Comparison of ENCODE assay signal across 13 cellular contexts in genomic region chr2:85009019-85009618, GRCh38. TPM values are rescaled to one million over a fixed set of nuclear protein-coding genes. Genes with fewer than 3 reads are reported as not detected.
DNase-seq lines count a peak whose midpoint lies in the region; ATAC-seq and TF ChIP-seq lines count a peak whose summit lies in the region.
"Had no signal": no experiment of that assay in that cellular context is flagged by ENCODE, and none has a peak within 500 bp of the region (broad histone marks: within the 10 kb centered on the region; RNA-seq: fewer than 3 reads in every experiment).

No MANE protein-coding gene starts in this region.

- H3K4me1 ChIP-seq in smooth muscle cell (ENCODE audit: low read depth): peaks cover 10% of the 10 kb centered on the region

- H3K4me1 Mint-ChIP-seq in activated naive CD4-positive, alpha-beta T cell treated with anti-CD3 and anti-CD28 coated beads, Interleukin-2, amount 10 ng/mL, durations not matched to agents 7 days and 5 days: peaks cover 65% of the 10 kb centered on the region
- peaks cover 69% of the 10 kb centered on the region for H3K4me1 Mint-ChIP-seq in activated naive CD8-positive, alpha-beta T cell treated with anti-CD3 and anti-CD28 coated beads for 36 hours

- H3K4me3 ChIP-seq in smooth muscle cell: no peak overlapping the region
- H3K4me3 ChIP-seq: lung, right atrium auricular region had no signal

- H3K36me3 Mint-ChIP-seq in activated naive CD4-positive, alpha-beta T cell treated with anti-CD3 and anti-CD28 coated beads, Interleukin-2, amount 10 ng/mL, durations not matched to agents 7 days and 5 days: peaks cover 41% of the 10 kb centered on the region
- H3K36me3 Mint-ChIP-seq in activated naive CD8-positive, alpha-beta T cell treated with anti-CD3 and anti-CD28 coated beads for 36 hours: peaks cover 66% of the 10 kb centered on the region

- no peaks in the 10 kb centered on the region for H3K36me3 ChIP-seq in smooth muscle cell (ENCODE audit: low read depth)

- H3K4me2 ChIP-seq in smooth muscle cell: no peak overlapping the region

- no peak overlapping the region for H3K9ac ChIP-seq in smooth muscle cell (ENCODE audit: low read depth)

- no peak overlapping the region for H3K4me3 Mint-ChIP-seq in activated naive CD4-positive, alpha-beta T cell treated with anti-CD3 and anti-CD28 coated beads, Interleukin-2, amount 10 ng/mL, durations not matched to agents 7 days and 5 days
- no peak overlapping the region for H3K4me3 Mint-ChIP-seq in activated naive CD8-positive, alpha-beta T cell treated with anti-CD3 and anti-CD28 coated beads for 36 hours

- peaks cover 4% of the 10 kb centered on the region for H3K9me3 Mint-ChIP-seq in activated naive CD4-positive, alpha-beta T cell treated with anti-CD3 and anti-CD28 coated beads, Interleukin-2, amount 10 ng/mL, durations not matched to agents 7 days and 5 days
- peaks cover 24% of the 10 kb centered on the region for H3K9me3 Mint-ChIP-seq in activated naive CD8-positive, alpha-beta T cell treated with anti-CD3 and anti-CD28 coated beads for 36 hours

- 97% methylated on average over 3 of the region's 3 CpGs for WGBS in smooth muscle cell (ENCODE audit: low lambda C conversion rate)

- no peak for ATAC-seq in HG02938 (IDR thresholded peaks at IDR 0.05; ENCODE audit: unreplicated experiment)
- no peak for ATAC-seq in HG03457 (IDR thresholded peaks at IDR 0.05; ENCODE audit: unreplicated experiment)

- no peaks in the 10 kb centered on the region for H3F3A ChIP-seq in smooth muscle cell (ENCODE audit: low read depth)

- no peaks in the 10 kb centered on the region for H3K27me3 Mint-ChIP-seq in activated naive CD4-positive, alpha-beta T cell treated with anti-CD3 and anti-CD28 coated beads, Interleukin-2, amount 10 ng/mL, durations not matched to agents 7 days and 5 days
- H3K27me3 Mint-ChIP-seq in activated naive CD8-positive, alpha-beta T cell treated with anti-CD3 and anti-CD28 coated beads for 36 hours: no peaks in the 10 kb centered on the region

- H3K27ac Mint-ChIP-seq in activated naive CD4-positive, alpha-beta T cell treated with anti-CD3 and anti-CD28 coated beads, Interleukin-2, amount 10 ng/mL, durations not matched to agents 7 days and 5 days: peak overlapping the region; percentile 57
- H3K27ac Mint-ChIP-seq in activated naive CD8-positive, alpha-beta T cell treated with anti-CD3 and anti-CD28 coated beads for 36 hours: peak overlapping the region; percentile 72

- DNase-seq in activated naive CD4-positive, alpha-beta T cell treated with anti-CD3 and anti-CD28 coated beads, Interleukin-2, amount 10 ng/mL, durations not matched to agents 7 days and 5 days: no peak
- DNase-seq in activated naive CD4-positive, alpha-beta T cell (lab: John Stamatoyannopoulos, UW): no peak
- DNase-seq in NOMO-1 (lab: John Stamatoyannopoulos, UW; ENCODE audit: unreplicated experiment in 2 of 2): peak; percentile 40 to 60
- no peak for DNase-seq in activated naive CD8-positive, alpha-beta T cell treated with anti-CD3 and anti-CD28 coated beads for 36 hours
- DNase-seq in smooth muscle cell (lab: John Stamatoyannopoulos, UW; ENCODE audit: unreplicated experiment): no peak
- no peak for DNase-seq in nucleus accumbens (lab: John Stamatoyannopoulos, UW)
- DNase-seq: central memory CD4-positive, alpha-beta T cell; NCI-H146 had no signal

- H3K27ac ChIP-seq in smooth muscle cell (ENCODE audit: low read depth): peak overlapping the region; percentile 20
- H3K27ac ChIP-seq: right atrium auricular region, RWPE1 had no signal

- TF ChIP-seq CTCF in smooth muscle cell (IDR thresholded peaks at IDR 0.05; ENCODE audit: borderline replicate concordance, insufficient read depth, poor library complexity, severe bottlenecking): no peak

- peaks cover 97% of the 10 kb centered on the region for H4K20me1 ChIP-seq in smooth muscle cell (ENCODE audit: low read depth)

- H3K27me3 ChIP-seq in smooth muscle cell (ENCODE audit: low read depth): no peaks in the 10 kb centered on the region
- H3K27me3 ChIP-seq: right atrium auricular region had no signal

- CTCF ChIA-PET in activated naive CD4-positive, alpha-beta T cell treated with anti-CD3 and anti-CD28 coated beads, Interleukin-2, amount 10 ng/mL, durations not matched to agents 7 days and 5 days (lab: Charles Lee): no interaction called here

- no peak overlapping the region for H2AFZ ChIP-seq in smooth muscle cell (ENCODE audit: low read depth)

- H3K79me2 ChIP-seq in smooth muscle cell (ENCODE audit: low read depth): peaks cover 97% of the 10 kb centered on the region

- no peaks in the 10 kb centered on the region for H3K9me3 ChIP-seq in smooth muscle cell (replicated peaks; ENCODE audit: low read depth)
- H3K9me3 ChIP-seq: right atrium auricular region had no signal

RNA-seq across cellular contexts. Expression of gene KCMF1, which starts 38.2 kb away (rescaled TPM):
- total RNA-seq in activated naive CD8-positive, alpha-beta T cell treated with anti-CD3 and anti-CD28 coated beads for 36 hours: 100 to 1,000 TPM; 101 to 111 TPM
- total RNA-seq in smooth muscle cell: 65.0 and 102 TPM in 2 replicates
- 55.0 and 56.5 TPM in 2 replicates for polyA plus RNA-seq in smooth muscle cell

Comparison
In these comparisons a context has a peak if more than half of its experiments do, and no peak if none do; other contexts are left out.
1. DNase-seq: peak in NOMO-1 (2 of 2); none in activated naive CD4-positive, alpha-beta T cell treated with anti-CD3 and anti-CD28 coated beads, Interleukin-2, amount 10 ng/mL, durations not matched to agents 7 days and 5 days (single experiment), activated naive CD4-positive, alpha-beta T cell (0 of 4), activated naive CD8-positive, alpha-beta T cell treated with anti-CD3 and anti-CD28 coated beads for 36 hours (single experiment), smooth muscle cell (single experiment) and nucleus accumbens (0 of 56).